1 cellular context compared by ENCODE assay signal in the genomic region with DNA sequence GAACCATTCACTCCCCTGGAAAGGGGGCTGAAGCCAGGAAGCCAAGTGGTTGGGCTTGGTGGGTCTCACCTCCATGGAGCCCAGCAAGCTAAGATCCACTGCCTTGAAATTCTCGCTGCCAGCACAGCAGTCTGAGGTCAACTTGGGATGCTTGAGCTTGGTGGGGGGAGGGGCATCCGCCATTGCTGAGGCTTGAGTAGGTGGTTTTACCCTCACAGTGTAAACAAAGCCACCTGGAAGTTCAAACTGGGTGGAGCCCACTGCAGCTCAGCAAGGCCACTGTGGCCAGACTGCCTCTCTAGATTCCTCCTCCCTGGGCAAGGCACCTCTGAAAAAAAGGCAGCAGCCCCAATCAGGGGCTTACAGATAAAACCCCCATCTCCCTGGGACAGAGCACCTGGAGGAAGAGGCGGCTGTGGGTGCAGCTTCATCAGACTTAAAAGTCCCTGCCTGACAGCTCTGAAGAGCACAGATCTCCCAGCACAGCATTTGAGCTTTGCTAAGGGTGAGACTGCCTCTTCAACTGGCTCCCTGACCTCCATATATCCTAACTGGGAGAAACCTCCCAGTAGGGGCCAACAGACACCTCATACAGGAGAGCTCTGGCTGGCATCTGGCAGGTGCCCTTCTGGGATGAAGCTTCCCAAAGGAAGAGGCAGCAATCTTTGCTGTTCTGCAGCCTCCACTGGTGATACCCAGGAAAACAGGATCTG.
TF ChIP-seq lines count a peak whose summit lies in the region.

No MANE protein-coding gene starts in this region.

TF ChIP-seq in WTC11, 78 proteins besides CTCF, POLR2A, EP300 and RAD21 (continued from another document):
- TF ChIP-seq FOXK1 (CRISPR knock-in tag; IDR thresholded peaks at IDR 0.05), result peak; percentile 73; the same call in 1 of the 2 replicates
